ENCODE assay signal across 1 cellular context in the genomic region with DNA sequence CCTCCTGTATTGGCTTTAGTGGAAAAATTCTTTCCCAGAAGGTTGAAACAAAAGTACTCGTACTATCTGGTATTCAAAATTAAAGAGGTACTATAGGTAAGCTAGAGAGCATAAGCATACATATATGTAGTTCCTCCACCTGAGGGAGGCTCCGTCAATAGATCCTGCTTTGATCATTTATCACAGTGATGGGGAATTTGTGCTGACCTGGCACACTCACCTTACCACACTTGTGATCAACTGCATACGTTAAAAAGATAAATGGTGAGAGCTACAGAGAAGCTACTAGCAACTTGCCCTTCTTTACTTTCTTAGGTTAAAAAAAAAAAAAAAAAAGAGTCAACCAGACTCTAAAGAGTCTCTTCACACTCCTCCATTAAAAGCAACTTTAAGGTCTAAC.
TF ChIP-seq lines count a peak whose summit lies in the region.

No MANE protein-coding gene starts in this region.

TF ChIP-seq in GM23338, 12 proteins besides CTCF, POLR2A, EP300 and RAD21 (continued from another document):
- no peak for TF ChIP-seq CREB1 (CRISPR knock-in tag; IDR thresholded peaks at IDR 0.05; ENCODE audit: low read depth)
